Comparison of ENCODE assay signal across 36 cellular contexts in genomic region chr18:64653068-64653467, GRCh38.
"Had no signal": no experiment of that assay in that cellular context is flagged by ENCODE, and none has a peak within 500 bp of the region (broad histone marks: within the 10 kb centered on the region; RNA-seq: fewer than 3 reads in every experiment).

No MANE protein-coding gene starts in this region.

- H3K27me3 ChIP-seq: MG63 had no signal

- H3K36me3 ChIP-seq: MG63 had no signal

- H3K4me3 ChIP-seq: MG63 had no signal

- H3K4me2 ChIP-seq: KMS-11 had no signal

- DNase-seq: Karpas-422, Kasumi-1, KG1, MG63, MM.1S, MV-4-11, NCI-H1048, NCI-H1092, NCI-H1092 treated with DMSO at 0.1 percent for 48 hours, NCI-H1105, NCI-H1105 treated with DMSO at 0.1 percent for 48 hours, NCI-H1417, NCI-H1417 treated with DMSO at 0.1 percent for 48 hours, NCI-H1436, NCI-H1436 treated with DMSO at 0.1 percent for 48 hours, NCI-H146, NCI-H1694, NCI-H1694 treated with DMSO at 0.1 percent for 48 hours, NCI-H187, NCI-H187 treated with DMSO at 0.1 percent for 48 hours, NCI-H1930, NCI-H2029, NCI-H2029 treated with DMSO at 0.1 percent for 48 hours, NCI-H2081, NCI-H2081 treated with DMSO at 0.1 percent for 48 hours, NCI-H2107, NCI-H2171, NCI-H2171 treated with DMSO at 0.1 percent for 48 hours, NCI-H2227 treated with DMSO at 0.1 percent for 48 hours, NCI-H226, NCI-H345, NCI-H446, NCI-H446 treated with DMSO at 0.1 percent for 48 hours, NCI-H510A, NCI-H510A treated with DMSO at 0.1 percent for 48 hours had no signal

- H3K9ac ChIP-seq: KMS-11 had no signal

- H3K9me3 ChIP-seq: MG63 had no signal

- H3K27ac ChIP-seq: KMS-11 had no signal
